11 cellular contexts compared by ENCODE assay signal in genomic region chr15:78880242-78880533, GRCh38. TPM values are rescaled to one million over a fixed set of nuclear protein-coding genes. Genes with fewer than 3 reads are reported as not detected.
DNase-seq lines count a peak whose midpoint lies in the region; ATAC-seq, FAIRE-seq and TF ChIP-seq lines count a peak whose summit lies in the region.
"Had no signal": no experiment of that assay in that cellular context is flagged by ENCODE, and none has a peak within 500 bp of the region (broad histone marks: within the 10 kb centered on the region; RNA-seq: fewer than 3 reads in every experiment).

No MANE protein-coding gene starts in this region.

- H3K27me3 ChIP-seq in endothelial cell of umbilical vein (ENCODE audit: control insufficient read depth in 2 of 2, insufficient read depth in 2 of 2, low read length in 2 of 2) (no peaks in the 10 kb centered on the region), gastrocnemius medialis (no peaks in the 10 kb centered on the region)

- no peak for DNase-seq in activated CD4-positive, alpha-beta T cell treated with anti-CD3 and anti-CD28 coated beads, Interleukin-2, amount 10 ng/mL, durations not matched to agents 24 days and 14 days
- no peak for DNase-seq in activated CD4-positive, alpha-beta T cell treated with anti-CD3 and anti-CD28 coated beads for 1 hour
- DNase-seq in SK-N-MC (ENCODE audit: low read depth, low spot score) (no peak), endothelial cell of umbilical vein (ENCODE audit: low read depth, low spot score) (no peak), gastrocnemius medialis (no peak), coronary artery (ENCODE audit: low spot score) (no peak), NCI-H748 (lab: John Stamatoyannopoulos, UW; ENCODE audit: unreplicated experiment) (no peak)
- DNase-seq: hippocampal formation, retina had no signal

- CTCF ChIA-PET in endothelial cell of umbilical vein (lab: Charles Lee): interaction anchor here (0.7 kb wide), 1 partner anchor 20 kb away, joined by 4 read pairs; no protein-coding TSS in a partner anchor

- H3K9ac ChIP-seq in SK-N-MC (ENCODE audit: insufficient read length): no peak overlapping the region
- H3K9ac ChIP-seq in endothelial cell of umbilical vein (replicated peaks; ENCODE audit: extremely low read depth, insufficient read depth, low read length): no peak overlapping the region

- no peak overlapping the region for H3K4me3 ChIP-seq in SK-N-MC
- H3K4me3 ChIP-seq in endothelial cell of umbilical vein (replicated peaks in 1 of 3; ENCODE audit: insufficient read depth in 1 of 3, low read depth in 1 of 3, low read length in 3 of 3): no peak overlapping the region
- no peak overlapping the region for H3K4me3 ChIP-seq in gastrocnemius medialis
- no peak overlapping the region for H3K4me3 ChIP-seq in coronary artery

- peaks cover 47% of the 10 kb centered on the region for H3K4me1 Mint-ChIP-seq in activated CD4-positive, alpha-beta T cell treated with anti-CD3 and anti-CD28 coated beads, Interleukin-2, amount 10 ng/mL, durations not matched to agents 24 days and 14 days

- dilution Hi-C loops in endothelial cell of umbilical vein (cut with MboI; ENCODE audit: extremely low pct_ligation_motif_present, low sequenced_read_pairs): no loop called here

- no peak for FAIRE-seq in endothelial cell of umbilical vein (lab: Jason Lieb, UNC)
- FAIRE-seq: TTC549 had no signal

- H3K4me3 Mint-ChIP-seq in activated CD4-positive, alpha-beta T cell treated with anti-CD3 and anti-CD28 coated beads, Interleukin-2, amount 10 ng/mL, durations not matched to agents 24 days and 14 days: no peak overlapping the region

- ATAC-seq in gastrocnemius medialis (peak; percentile 40 to 65), GM18873 (IDR thresholded peaks at IDR 0.05; ENCODE audit: low FRiP score, unreplicated experiment) (no peak)

- peaks cover 32% of the 10 kb centered on the region for H3K36me3 Mint-ChIP-seq in activated CD4-positive, alpha-beta T cell treated with anti-CD3 and anti-CD28 coated beads, Interleukin-2, amount 10 ng/mL, durations not matched to agents 24 days and 14 days (ENCODE audit: low read depth)

- H3K9me3 Mint-ChIP-seq in activated CD4-positive, alpha-beta T cell treated with anti-CD3 and anti-CD28 coated beads, Interleukin-2, amount 10 ng/mL, durations not matched to agents 24 days and 14 days: no peaks in the 10 kb centered on the region

- peak overlapping the region; percentile 4 for H3K4me2 ChIP-seq in endothelial cell of umbilical vein (ENCODE audit: insufficient read depth, low read length)

- intact Hi-C loops in activated CD4-positive, alpha-beta T cell treated with anti-CD3 and anti-CD28 coated beads, Interleukin-2, amount 10 ng/mL, durations not matched to agents 24 days and 14 days (cut with micrococcal nuclease): no loop called here
- intact Hi-C loops in endothelial cell of umbilical vein (cut with micrococcal nuclease) (no loop called here), gastrocnemius medialis (cut with DNase I; ENCODE audit: low total_unique reads) (no loop called here)

- POLR2A ChIA-PET in endothelial cell of umbilical vein (lab: Charles Lee): no interaction called here

- BruUV-seq in endothelial cell of umbilical vein (replicated peaks; lab: Mats Ljungman, UMichigan): no TSS peak

- peak overlapping the region; percentile 66 for H3K27ac Mint-ChIP-seq in activated CD4-positive, alpha-beta T cell treated with anti-CD3 and anti-CD28 coated beads, Interleukin-2, amount 10 ng/mL, durations not matched to agents 24 days and 14 days

- H4K20me1 ChIP-seq in endothelial cell of umbilical vein (replicated peaks; ENCODE audit: control insufficient read depth, extremely low read depth, insufficient read depth, low read length): peaks cover 44% of the 10 kb centered on the region

- H3K4me1 ChIP-seq in endothelial cell of umbilical vein (ENCODE audit: control insufficient read depth, extremely low read depth, insufficient read depth, low read length) (peaks cover 14% of the 10 kb centered on the region), gastrocnemius medialis (peaks cover 71 to 73% of the 10 kb centered on the region in 2 donors)

- TF ChIP-seq CTCF in endothelial cell of umbilical vein (IDR thresholded peaks at IDR 0.05; ENCODE audit: extremely low read depth in 1 of 2, insufficient read depth in 1 of 2, low read depth in 1 of 2, low read length in 2 of 2) (no peak), gastrocnemius medialis (IDR thresholded peaks at IDR 0.05 in 4 of 5, conservative IDR thresholded peaks at IDR 0.05 in 1 of 5) (no peak), coronary artery (IDR thresholded peaks at IDR 0.05) (no peak)

- no peaks in the 10 kb centered on the region for H3K9me1 ChIP-seq in endothelial cell of umbilical vein (replicated peaks; ENCODE audit: control insufficient read depth, extremely low read depth, insufficient read depth, low read length)

- no peaks in the 10 kb centered on the region for H3K9me3 ChIP-seq in SK-N-MC (ENCODE audit: low read depth, low read length)
- no peaks in the 10 kb centered on the region for H3K9me3 ChIP-seq in endothelial cell of umbilical vein (replicated peaks; ENCODE audit: control insufficient read depth, insufficient read depth, low read length)
- no peaks in the 10 kb centered on the region for H3K9me3 ChIP-seq in gastrocnemius medialis

- TF ChIP-seq POLR2A in endothelial cell of umbilical vein (IDR thresholded peaks at IDR 0.05; ENCODE audit: low read depth, low read length) (no peak), gastrocnemius medialis (IDR thresholded peaks at IDR 0.05) (no peak)

- no peaks in the 10 kb centered on the region for H3K27me3 Mint-ChIP-seq in activated CD4-positive, alpha-beta T cell treated with anti-CD3 and anti-CD28 coated beads, Interleukin-2, amount 10 ng/mL, durations not matched to agents 24 days and 14 days

- in situ Hi-C loops in gastrocnemius medialis (cut with MboI; ENCODE audit: low sequenced_read_pairs in 4 of 4): no loop called here

- H3K27ac ChIP-seq in SK-N-MC (peak overlapping the region; percentile 7; the same call in 1 of the 2 replicates), endothelial cell of umbilical vein (ENCODE audit: insufficient read depth, low read depth, low read length) (no peak overlapping the region), gastrocnemius medialis (peak overlapping the region in 3 of 4 donors; percentile 4 to 43 (median 32)), coronary artery (no peak overlapping the region)

- H2AFZ ChIP-seq in endothelial cell of umbilical vein (ENCODE audit: low read depth, low read length): no peak overlapping the region

- H3K79me2 ChIP-seq in endothelial cell of umbilical vein (ENCODE audit: control insufficient read depth, insufficient read depth, low read length): peaks cover 100% of the 10 kb centered on the region

- H3K36me3 ChIP-seq in SK-N-MC (ENCODE audit: insufficient read depth, low read length): peaks cover 64% of the 10 kb centered on the region
- peaks cover 0 to 14% of the 10 kb centered on the region in 2 experiments for H3K36me3 ChIP-seq in endothelial cell of umbilical vein (ENCODE audit: control insufficient read depth in 2 of 2, extremely low read depth in 1 of 2, insufficient read depth in 2 of 2, low read length in 2 of 2)
- H3K36me3 ChIP-seq in gastrocnemius medialis: peaks cover 0 to 14% of the 10 kb centered on the region in 2 donors

TF ChIP-seq in endothelial cell of umbilical vein, 7 proteins besides CTCF, POLR2A, EP300 and RAD21:
- TF ChIP-seq MYC (IDR thresholded peaks at IDR 0.05; ENCODE audit: low read depth, low read length): no peak
- no peak for TF ChIP-seq MAX (IDR thresholded peaks at IDR 0.05; ENCODE audit: insufficient read depth, insufficient read length)
- TF ChIP-seq EZH2 (IDR thresholded peaks at IDR 0.05; ENCODE audit: borderline replicate concordance, low read depth, low read length, severe bottlenecking): no peak
- no peak for TF ChIP-seq POLR2AphosphoS5 (IDR thresholded peaks at IDR 0.05; ENCODE audit: insufficient read depth, low read depth, low read length)
- no peak for TF ChIP-seq JUN (IDR thresholded peaks at IDR 0.05; ENCODE audit: borderline replicate concordance, insufficient read depth, insufficient read length, low read depth)
- no peak for TF ChIP-seq FOS (IDR thresholded peaks at IDR 0.05; ENCODE audit: borderline replicate concordance, insufficient read depth, low read length)
- no peak for TF ChIP-seq GATA2 (IDR thresholded peaks at IDR 0.05; ENCODE audit: insufficient read depth, insufficient read length, low read depth, low read length)

RNA-seq across cellular contexts. Expression of gene MORF4L1, which starts 7.5 kb away (rescaled TPM):
- 280 and 289 TPM in 2 replicates for total RNA-seq in activated CD4-positive, alpha-beta T cell treated with anti-CD3 and anti-CD28 coated beads, Interleukin-2, amount 10 ng/mL, durations not matched to agents 24 days and 14 days
- total RNA-seq in endothelial cell of umbilical vein (404 and 417 TPM in 2 replicates), gastrocnemius medialis (100 to 1,000 TPM; 279 to 372 (median 286) TPM)
- 135 and 164 TPM in 2 replicates for polyA plus RNA-seq in endothelial cell of umbilical vein
- polyA plus RNA-seq in endothelial cell of umbilical vein (2011; cell fraction: cytosol; rRNA removed): 234 and 265 TPM in 2 replicates
- polyA plus RNA-seq in endothelial cell of umbilical vein (2011; cell fraction: nucleus; rRNA removed): 123 and 153 TPM in 2 replicates
- polyA plus RNA-seq in endothelial cell of umbilical vein (2012): 283 and 350 TPM in 2 replicates
- 82.5 and 86.5 TPM in 2 replicates for polyA minus RNA-seq in endothelial cell of umbilical vein
- polyA minus RNA-seq in endothelial cell of umbilical vein (2011; cell fraction: cytosol; rRNA and poly(A)+ RNA removed): 82.4 TPM
- polyA minus RNA-seq in endothelial cell of umbilical vein (2011; cell fraction: nucleus; rRNA and poly(A)+ RNA removed): 108 and 150 TPM in 2 replicates

Comparison
In these comparisons a context has a peak if more than half of its experiments do, and no peak if none do; other contexts are left out.
1. H3K27ac ChIP-seq: peak in SK-N-MC (single experiment) and gastrocnemius medialis (3 of 4); none in endothelial cell of umbilical vein (single experiment) and coronary artery (0 of 2).